Comparison of ENCODE assay signal across 23 cellular contexts in the genomic region with DNA sequence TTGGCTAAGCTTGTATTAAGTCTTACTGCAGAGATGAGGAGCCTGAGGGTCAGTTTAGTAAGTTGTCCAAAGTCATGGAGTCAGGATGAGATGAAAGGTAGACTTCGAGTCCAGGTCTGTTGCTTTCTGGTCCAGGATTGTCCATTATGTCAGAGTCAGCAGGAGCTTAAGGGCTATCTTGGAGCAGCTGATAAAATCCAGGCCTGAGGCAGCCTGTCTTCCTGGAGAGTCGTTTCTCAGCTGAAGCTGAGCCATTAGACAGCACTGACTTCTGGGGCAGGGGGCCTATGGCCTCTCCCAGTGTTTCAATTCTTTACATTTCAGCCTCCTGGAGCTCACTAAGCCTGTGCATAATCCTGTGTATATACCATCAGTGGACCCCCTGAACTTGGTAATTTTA.
DNase-seq lines count a peak whose midpoint lies in the region; ATAC-seq and TF ChIP-seq lines count a peak whose summit lies in the region.
"Had no signal": no experiment of that assay in that cellular context is flagged by ENCODE, and none has a peak within 500 bp of the region (broad histone marks: within the 10 kb centered on the region; RNA-seq: fewer than 3 reads in every experiment).

No MANE protein-coding gene starts in this region.

- peaks cover 1% of the 10 kb centered on the region for H3K27me3 Mint-ChIP-seq in endodermal cell (ENCODE audit: insufficient read depth)
- H3K27me3 Mint-ChIP-seq in nephron progenitor cell (ENCODE audit: low read depth, poor library complexity), result peaks cover 5% of the 10 kb centered on the region
- H3K27me3 Mint-ChIP-seq in T-helper 17 cell, result peaks cover 6% of the 10 kb centered on the region

- H3K27ac ChIP-seq in WERI-Rb-1 (no peak overlapping the region), endodermal cell (ENCODE audit: low read depth, low read length) (no peak overlapping the region)
- H3K27ac ChIP-seq: C4-2B had no signal

- H3K4me1 Mint-ChIP-seq in endodermal cell (peaks cover 42% of the 10 kb centered on the region), nephron progenitor cell (peaks cover 17% of the 10 kb centered on the region), T-helper 17 cell (no peaks in the 10 kb centered on the region)

- WGBS in endodermal cell (ENCODE audit: insufficient coverage in 1 of 2, insufficient read length in 1 of 2), 2 experiments, result 63 to 73% methylated on average over 1 to 2 of the region's 2 CpGs

- TF ChIP-seq CTCF in WERI-Rb-1 (IDR thresholded peaks at IDR 0.05; ENCODE audit: low read depth, low read length) (no peak), endodermal cell (conservative IDR thresholded peaks at IDR 0.05) (no peak), nephron progenitor cell (IDR thresholded peaks at IDR 0.05) (no peak)

- no peak overlapping the region for H3K9ac ChIP-seq in endodermal cell (ENCODE audit: extremely low read depth, low read length, poor library complexity, severe bottlenecking)

- no peaks in the 10 kb centered on the region for H3K4me1 ChIP-seq in endodermal cell (ENCODE audit: control insufficient read depth, insufficient read depth, low read length)
- H3K4me1 ChIP-seq: Caco-2 had no signal

- H3K27me3 ChIP-seq in WERI-Rb-1 (ENCODE audit: insufficient read depth, low read depth, severe bottlenecking) (no peaks in the 10 kb centered on the region), endodermal cell (ENCODE audit: control insufficient read depth, insufficient read depth, low read length, poor library complexity, severe bottlenecking) (no peaks in the 10 kb centered on the region)
- H3K27me3 ChIP-seq: SJSA1 had no signal

- H3K9me3 Mint-ChIP-seq in endodermal cell, result no peaks in the 10 kb centered on the region
- no peaks in the 10 kb centered on the region for H3K9me3 Mint-ChIP-seq in nephron progenitor cell
- H3K9me3 Mint-ChIP-seq: CD8-positive, alpha-beta T cell had no signal

- H3K36me3 ChIP-seq in WERI-Rb-1, result no peaks in the 10 kb centered on the region
- no peaks in the 10 kb centered on the region for H3K36me3 ChIP-seq in endodermal cell (ENCODE audit: control insufficient read depth, insufficient read depth, low read length)
- H3K36me3 ChIP-seq: SJSA1 had no signal

- H3K4me3 ChIP-seq in WERI-Rb-1 (ENCODE audit: low read depth, low read length) (no peak overlapping the region), endodermal cell (ENCODE audit: low read length) (peak overlapping the region; percentile 14)
- H3K4me3 ChIP-seq: GM12878, SJSA1 had no signal

- H3K9me3 ChIP-seq in WERI-Rb-1 (ENCODE audit: severe bottlenecking) (no peaks in the 10 kb centered on the region), endodermal cell (ENCODE audit: control insufficient read depth, low read length) (no peaks in the 10 kb centered on the region), T-helper 17 cell (ENCODE audit: control insufficient read depth, low read length, poor library complexity, severe bottlenecking) (no peaks in the 10 kb centered on the region)
- H3K9me3 ChIP-seq: Caco-2, SJSA1 had no signal

- H3K27ac Mint-ChIP-seq in endodermal cell (no peak overlapping the region), nephron progenitor cell (peak overlapping the region; percentile 64), T-helper 17 cell (no peak overlapping the region)
- H3K27ac Mint-ChIP-seq: CD8-positive, alpha-beta T cell had no signal

- DNase-seq in WERI-Rb-1 (peak; percentile 16), endodermal cell (peak; percentile 50), nephron progenitor cell (no peak), T-helper 17 cell (no peak), NCI-H510A treated with DMSO at 0.1 percent for 48 hours (lab: John Stamatoyannopoulos, UW) (no peak), epidermal melanocyte (ENCODE audit: insufficient read length, low spot score) (no peak)
- DNase-seq: Caco-2; CD8-positive, alpha-beta T cell; GDM1; Karpas-422; MV-4-11; NCI-H1105; NCI-H146; NCI-H1930; NCI-H2107; NCI-H524 treated with DMSO at 0.1 percent for 48 hours; NCI-H774; Right ventricle myocardium superior; RPMI8226 had no signal

- ATAC-seq in T-helper 17 cell (no peak), GM19452 (IDR thresholded peaks at IDR 0.05; ENCODE audit: unreplicated experiment) (no peak)
- ATAC-seq: CD8-positive, alpha-beta T cell; GM12878 had no signal

- no peak overlapping the region for H3K4me3 Mint-ChIP-seq in endodermal cell
- no peak overlapping the region for H3K4me3 Mint-ChIP-seq in nephron progenitor cell
- no peak overlapping the region for H3K4me3 Mint-ChIP-seq in T-helper 17 cell
- H3K4me3 Mint-ChIP-seq: CD8-positive, alpha-beta T cell had no signal

- H3K36me3 Mint-ChIP-seq in endodermal cell (ENCODE audit: low read depth) (no peaks in the 10 kb centered on the region), nephron progenitor cell (ENCODE audit: low read depth) (no peaks in the 10 kb centered on the region), T-helper 17 cell (ENCODE audit: low read depth) (no peaks in the 10 kb centered on the region)
- H3K36me3 Mint-ChIP-seq: CD8-positive, alpha-beta T cell had no signal

Comparison
In these comparisons a context has a peak if more than half of its experiments do, and no peak if none do; other contexts are left out.
1. DNase-seq: peak in WERI-Rb-1 (single experiment) and endodermal cell (single experiment); none in nephron progenitor cell (single experiment), T-helper 17 cell (0 of 3), NCI-H510A treated with DMSO at 0.1 percent for 48 hours (single experiment) and epidermal melanocyte (single experiment).